In the genomic region with DNA sequence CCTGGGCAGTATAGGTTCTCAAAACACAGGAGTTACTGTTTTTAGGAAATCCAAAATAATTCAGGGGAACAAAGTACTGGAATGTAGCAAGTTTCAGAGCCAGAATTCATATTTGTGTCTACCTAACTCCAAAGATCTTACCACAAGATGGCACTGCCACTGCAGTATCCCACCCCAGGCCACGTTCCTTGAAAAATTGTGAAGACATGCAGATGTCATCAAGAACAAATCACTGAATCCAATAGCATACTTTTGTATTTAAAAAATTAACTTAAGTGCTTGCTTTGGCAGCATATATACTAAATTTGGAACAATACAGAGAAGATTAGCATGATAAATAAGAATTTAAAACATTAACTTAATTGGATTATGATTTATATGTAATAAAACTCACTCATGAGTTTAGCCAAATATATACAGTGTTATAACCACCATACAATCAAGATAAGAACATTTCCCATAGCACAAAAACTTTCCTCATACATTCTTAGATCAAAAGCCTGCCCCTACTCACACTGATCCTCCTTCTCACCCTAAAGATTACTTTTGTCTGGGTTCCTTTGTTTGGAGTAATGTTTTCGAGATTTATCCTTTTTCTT, we compare ENCODE assay signal across 8 cellular contexts.
DNase-seq lines count a peak whose midpoint lies in the region; ATAC-seq and TF ChIP-seq lines count a peak whose summit lies in the region.

No MANE protein-coding gene starts in this region.

- 49 to 53% (median 53%) methylated on average over 2 of the region's 2 CpGs for WGBS in adrenal gland, 4 donors
- WGBS in stomach, 5 donors = 37 to 47% (median 46%) methylated on average over 2 of the region's 2 CpGs

- H3K9me3 ChIP-seq in adrenal gland (replicated peaks in 1 of 3) (no peaks in the 10 kb centered on the region), uterus (no peaks in the 10 kb centered on the region), stomach (no peaks in the 10 kb centered on the region)

- TF ChIP-seq CTCF in Calu3 (IDR thresholded peaks at IDR 0.05; ENCODE audit: unreplicated experiment) (peak; percentile 47), adrenal gland (IDR thresholded peaks at IDR 0.05) (peak in 4 of 6 experiments; percentile 23 to 49 (median 26)), uterus (IDR thresholded peaks at IDR 0.05) (no peak), stomach (IDR thresholded peaks at IDR 0.05) (no peak)

- H3K27ac ChIP-seq in adrenal gland (no peak overlapping the region), uterus (no peak overlapping the region), stomach (no peak overlapping the region)

- no TSS peak for BruUV-seq in Calu3 (replicated peaks; lab: Mats Ljungman, UMichigan)

- H3K4me1 ChIP-seq in adrenal gland (replicated peaks in 1 of 2) (no peaks in the 10 kb centered on the region), uterus (no peaks in the 10 kb centered on the region), stomach (no peaks in the 10 kb centered on the region)

- no peaks in the 10 kb centered on the region for H3K27me3 Mint-ChIP-seq in Calu3 (ENCODE audit: unreplicated experiment)

- H3K27ac Mint-ChIP-seq in Calu3 (ENCODE audit: unreplicated experiment) = no peak overlapping the region

- H3K4me3 ChIP-seq in adrenal gland = no peak overlapping the region
- H3K4me3 ChIP-seq in uterus = no peak overlapping the region
- H3K4me3 ChIP-seq in stomach = no peak overlapping the region

- CTCF ChIA-PET in Calu3 (lab: Charles Lee) = interaction anchor here (1.0 kb wide), 1 partner anchor 18 kb away, joined by 4 read pairs; no protein-coding TSS in a partner anchor

- peaks cover 6% of the 10 kb centered on the region for H3K36me3 Mint-ChIP-seq in Calu3 (ENCODE audit: insufficient read depth, unreplicated experiment)

- intact Hi-C loops in Calu3 (cut with micrococcal nuclease; ENCODE audit: unreplicated experiment) = no loop called here
- intact Hi-C loops in adrenal gland (cut with DNase I) = no loop called here
- intact Hi-C loops in uterus (cut with DNase I; ENCODE audit: low total_unique reads) = no loop called here
- intact Hi-C loops in stomach (cut with DNase I; ENCODE audit: low total_unique reads) = no loop called here

- TF ChIP-seq POLR2A in adrenal gland (IDR thresholded peaks at IDR 0.05) (no peak), uterus (IDR thresholded peaks at IDR 0.05) (no peak), stomach (IDR thresholded peaks at IDR 0.05) (no peak)

- no peaks in the 10 kb centered on the region for H3K27me3 ChIP-seq in adrenal gland
- no peaks in the 10 kb centered on the region for H3K27me3 ChIP-seq in uterus
- H3K27me3 ChIP-seq in stomach = no peaks in the 10 kb centered on the region

- no peak for ATAC-seq in GM18907 (IDR thresholded peaks at IDR 0.05; ENCODE audit: unreplicated experiment)

- H3K4me3 Mint-ChIP-seq in Calu3 (ENCODE audit: low read depth, unreplicated experiment) = no peak overlapping the region

- DNase-seq in Calu3 = peak; percentile 44
- peak; percentile 35 for DNase-seq in HT-29 (ENCODE audit: low spot score)
- peak in 1 of 7 donors; percentile 27 for DNase-seq in adrenal gland
- DNase-seq in kidney tubule cell (ENCODE audit: low spot score) = peak; percentile 31
- DNase-seq in uterus = no peak
- no peak for DNase-seq in stomach
- no peak for DNase-seq in activated naive CD4-positive, alpha-beta T cell (lab: John Stamatoyannopoulos, UW)

- no peaks in the 10 kb centered on the region for H3K36me3 ChIP-seq in adrenal gland (replicated peaks in 1 of 2)
- H3K36me3 ChIP-seq in uterus = no peaks in the 10 kb centered on the region
- H3K36me3 ChIP-seq in stomach = peaks cover 0 to 6% (median 0%) of the 10 kb centered on the region in 4 donors

- no peak for TF ChIP-seq EP300 in stomach (IDR thresholded peaks at IDR 0.05)

- H3K4me1 Mint-ChIP-seq in Calu3 (ENCODE audit: low read depth, unreplicated experiment) = peaks cover 7% of the 10 kb centered on the region

- H3K9me3 Mint-ChIP-seq in Calu3 (ENCODE audit: low read depth, unreplicated experiment) = no peaks in the 10 kb centered on the region

Comparison
In these comparisons a context has a peak if more than half of its experiments do, and no peak if none do; other contexts are left out.
1. DNase-seq: peak in Calu3 (single experiment), HT-29 (single experiment) and kidney tubule cell (single experiment); none in uterus (0 of 2), stomach (single experiment) and activated naive CD4-positive, alpha-beta T cell (0 of 4).
2. CTCF ChIP-seq: peak in Calu3 (single experiment) and adrenal gland (4 of 6); none in uterus (0 of 4) and stomach (0 of 7).